ENCODE assay signal across 11 cellular contexts in the genomic region with DNA sequence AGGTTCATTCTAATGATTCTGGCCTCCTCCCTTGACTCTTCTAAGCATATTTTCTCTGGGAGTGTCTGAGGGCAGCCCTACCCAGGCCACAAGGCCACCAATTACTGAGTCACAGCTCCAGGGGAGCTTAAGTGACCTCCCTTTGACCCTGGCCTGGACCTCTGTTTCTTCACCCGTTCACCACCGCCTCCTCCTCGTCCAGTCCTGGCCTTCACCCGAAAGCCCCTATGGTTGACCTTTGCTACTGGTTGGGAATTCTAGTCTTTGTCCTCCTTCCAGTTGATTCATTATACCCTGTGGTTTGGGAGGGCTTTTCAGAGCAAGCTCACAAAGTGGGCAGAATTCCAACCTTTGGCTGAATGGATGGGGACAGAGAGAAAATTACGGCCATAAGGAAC.
DNase-seq lines count a peak whose midpoint lies in the region; ATAC-seq and TF ChIP-seq lines count a peak whose summit lies in the region.
"Had no signal": no experiment of that assay in that cellular context is flagged by ENCODE, and none has a peak within 500 bp of the region (broad histone marks: within the 10 kb centered on the region; RNA-seq: fewer than 3 reads in every experiment).

No MANE protein-coding gene starts in this region.

- no peaks in the 10 kb centered on the region for H4K20me1 ChIP-seq in SK-N-SH (ENCODE audit: insufficient read depth)

- H3K9me3 Mint-ChIP-seq in activated CD4-positive, alpha-beta T cell treated with anti-CD3 and anti-CD28 coated beads for 36 hours (ENCODE audit: low read depth), result no peaks in the 10 kb centered on the region
- H3K9me3 Mint-ChIP-seq: stimulated activated effector memory CD8-positive, alpha-beta T cell treated with anti-CD3 and anti-CD28 coated beads, Interleukin-12 subunit alpha, Interleukin-12 subunit beta, amount 100 ng/mL, for 72 hours had no signal

- H3K4me1 ChIP-seq in SK-N-SH (ENCODE audit: control insufficient read depth in 1 of 2, insufficient read depth in 2 of 2, low read depth in 1 of 2, low read length in 1 of 2), result peaks cover 8 to 21% of the 10 kb centered on the region in 2 experiments; a peak in 3 of 4 replicates
- peaks cover 21 to 100% (median 33%) of the 10 kb centered on the region in 3 donors for H3K4me1 ChIP-seq in gastroesophageal sphincter
- H3K4me1 ChIP-seq: body of pancreas had no signal

- no peaks in the 10 kb centered on the region for H3K9me2 ChIP-seq in SK-N-SH

- peaks cover 11 to 35% of the 10 kb centered on the region in 2 experiments for H3K36me3 ChIP-seq in SK-N-SH (replicated peaks in 1 of 2; ENCODE audit: control insufficient read depth in 1 of 2, insufficient read depth in 2 of 2, low read length in 1 of 2)
- peaks cover 0 to 46% of the 10 kb centered on the region in 2 donors for H3K36me3 ChIP-seq in gastroesophageal sphincter

- H3K27ac Mint-ChIP-seq in activated CD4-positive, alpha-beta T cell treated with anti-CD3 and anti-CD28 coated beads for 36 hours, result no peak overlapping the region
- H3K27ac Mint-ChIP-seq: stimulated activated effector memory CD8-positive, alpha-beta T cell treated with anti-CD3 and anti-CD28 coated beads, Interleukin-12 subunit alpha, Interleukin-12 subunit beta, amount 100 ng/mL, for 72 hours had no signal

- 69% methylated on average over 5 of the region's 5 CpGs for WGBS in SK-N-SH (ENCODE audit: low lambda C conversion rate)
- 32 to 80% methylated on average over 1 to 5 of the region's 5 CpGs for WGBS in gastroesophageal sphincter (ENCODE audit: low coverage in 1 of 2), 2 donors

- H3K4me3 ChIP-seq in SK-N-SH (ENCODE audit: low read depth in 2 of 2, low read length in 1 of 2) (no peak overlapping the region), gastroesophageal sphincter (no peak overlapping the region)
- H3K4me3 ChIP-seq: body of pancreas had no signal

- intact Hi-C loops in sciatic nerve (cut with DNase I), result no loop called here
- intact Hi-C loops in activated CD4-positive, alpha-beta T cell treated with anti-CD3 and anti-CD28 coated beads for 36 hours (cut with DNase I, micrococcal nuclease), result no loop called here

- H3K4me1 Mint-ChIP-seq in activated CD4-positive, alpha-beta T cell treated with anti-CD3 and anti-CD28 coated beads for 36 hours, result no peaks in the 10 kb centered on the region
- H3K4me1 Mint-ChIP-seq: stimulated activated effector memory CD8-positive, alpha-beta T cell treated with anti-CD3 and anti-CD28 coated beads, Interleukin-12 subunit alpha, Interleukin-12 subunit beta, amount 100 ng/mL, for 72 hours had no signal

- ATAC-seq in gastroesophageal sphincter (peak; percentile 14), sciatic nerve (peak; percentile 75), GM18861 (IDR thresholded peaks at IDR 0.05; ENCODE audit: unreplicated experiment) (no peak)
- ATAC-seq in activated CD4-positive, alpha-beta T cell treated with anti-CD3 and anti-CD28 coated beads for 36 hours, result no peak
- ATAC-seq: body of pancreas; stimulated activated effector memory CD8-positive, alpha-beta T cell treated with anti-CD3 and anti-CD28 coated beads, Interleukin-12 subunit alpha, Interleukin-12 subunit beta, amount 100 ng/mL, for 72 hours had no signal

- no peak for TF ChIP-seq RAD21 in SK-N-SH (IDR thresholded peaks at IDR 0.05; ENCODE audit: low read length)

- peaks cover 5% of the 10 kb centered on the region for H3K27me3 Mint-ChIP-seq in activated CD4-positive, alpha-beta T cell treated with anti-CD3 and anti-CD28 coated beads for 36 hours

- DNase-seq in ELF-1 (ENCODE audit: low read depth, low spot score), result peak; percentile 39
- DNase-seq in SK-N-SH, result no peak
- no peak for DNase-seq in sciatic nerve (ENCODE audit: low spot score)
- DNase-seq in RKO (ENCODE audit: low spot score), result no peak
- DNase-seq in activated CD4-positive, alpha-beta T cell treated with anti-CD3 and anti-CD28 coated beads for 36 hours, result no peak
- no peak for DNase-seq in COR-L47 (lab: John Stamatoyannopoulos, UW)
- DNase-seq: NK-92 treated with Interleukin-12 subunit alpha and Interleukin-12 subunit beta, amount 100 ng/mL, for 24 hours had no signal

- POLR2A ChIA-PET in SK-N-SH (lab: Yijun Ruan, JAX), result interaction anchor here (1.0 kb wide), 1 partner anchor 9 kb away, joined by 4 read pairs; no protein-coding TSS in a partner anchor
- POLR2A ChIA-PET in activated CD4-positive, alpha-beta T cell treated with anti-CD3 and anti-CD28 coated beads for 36 hours (lab: Charles Lee), result no interaction called here

- H2AFZ ChIP-seq in SK-N-SH (ENCODE audit: low read depth), result no peak overlapping the region

- no peak for TF ChIP-seq POLR2A in gastroesophageal sphincter (IDR thresholded peaks at IDR 0.05)

- H3K27me3 ChIP-seq in SK-N-SH (ENCODE audit: insufficient read depth) (no peaks in the 10 kb centered on the region), gastroesophageal sphincter (no peaks in the 10 kb centered on the region)
- H3K27me3 ChIP-seq: body of pancreas had no signal

- H3K9ac ChIP-seq in SK-N-SH, result no peak overlapping the region

- H3F3A ChIP-seq in SK-N-SH (replicated peaks; ENCODE audit: insufficient read depth), result peaks cover 10% of the 10 kb centered on the region

- H3K4me2 ChIP-seq in SK-N-SH, result 0 out of 2 replicates have a peak overlapping the region, but pooled peaks have one; percentile 32

- no peaks in the 10 kb centered on the region for H3K36me3 Mint-ChIP-seq in activated CD4-positive, alpha-beta T cell treated with anti-CD3 and anti-CD28 coated beads for 36 hours (ENCODE audit: low read depth)
- H3K36me3 Mint-ChIP-seq: stimulated activated effector memory CD8-positive, alpha-beta T cell treated with anti-CD3 and anti-CD28 coated beads, Interleukin-12 subunit alpha, Interleukin-12 subunit beta, amount 100 ng/mL, for 72 hours had no signal

- TF ChIP-seq CTCF in SK-N-SH (IDR thresholded peaks at IDR 0.05), result no peak
- TF ChIP-seq CTCF in gastroesophageal sphincter (IDR thresholded peaks at IDR 0.05), result no peak

- no peaks in the 10 kb centered on the region for H3K79me2 ChIP-seq in SK-N-SH (ENCODE audit: insufficient read depth)

- no peaks in the 10 kb centered on the region for H3K9me3 ChIP-seq in SK-N-SH
- H3K9me3 ChIP-seq in gastroesophageal sphincter, result no peaks in the 10 kb centered on the region
- H3K9me3 ChIP-seq: body of pancreas had no signal

- CTCF ChIA-PET in SK-N-SH (lab: Yijun Ruan, JAX), result interaction anchor here (1.2 to 1.6 kb wide), 2 partner anchors 76 to 171 kb away, joined by 3 to 4 read pairs; no protein-coding TSS in a partner anchor
- CTCF ChIA-PET in activated CD4-positive, alpha-beta T cell treated with anti-CD3 and anti-CD28 coated beads for 36 hours (lab: Charles Lee), result no interaction called here

- H3K27ac ChIP-seq in SK-N-SH (ENCODE audit: low read depth in 2 of 2, low read length in 1 of 2) (no peak overlapping the region), gastroesophageal sphincter (peak overlapping the region; percentile 21 to 96 (median 94))

- TF ChIP-seq EP300 in SK-N-SH (IDR thresholded peaks at IDR 0.05; ENCODE audit: borderline replicate concordance in 1 of 2, low read depth in 1 of 2, low read length in 1 of 2) (no peak), gastroesophageal sphincter (IDR thresholded peaks at IDR 0.05) (no peak)

- H3K4me3 Mint-ChIP-seq in activated CD4-positive, alpha-beta T cell treated with anti-CD3 and anti-CD28 coated beads for 36 hours, result no peak overlapping the region
- H3K4me3 Mint-ChIP-seq: stimulated activated effector memory CD8-positive, alpha-beta T cell treated with anti-CD3 and anti-CD28 coated beads, Interleukin-12 subunit alpha, Interleukin-12 subunit beta, amount 100 ng/mL, for 72 hours had no signal

TF ChIP-seq in SK-N-SH, 30 proteins besides CTCF, POLR2A, EP300 and RAD21 (continues in another document):
- TF ChIP-seq EZH2phosphoT487 (IDR thresholded peaks at IDR 0.05; ENCODE audit: borderline replicate concordance, low read depth), result no peak
- TF ChIP-seq TEAD4 (IDR thresholded peaks at IDR 0.05; ENCODE audit: borderline replicate concordance, insufficient read depth), result no peak
- peak; percentile 14; the same call in 1 of the 2 replicates for TF ChIP-seq NFIC (IDR thresholded peaks at IDR 0.05; ENCODE audit: borderline replicate concordance)
- TF ChIP-seq GATA2 (CRISPR knock-in tag; IDR thresholded peaks at IDR 0.05), result no peak
- peak; percentile 58; the same call in 1 of the 2 replicates for TF ChIP-seq RXRA (IDR thresholded peaks at IDR 0.05; ENCODE audit: borderline replicate concordance, low read depth)
- TF ChIP-seq CHD2 (IDR thresholded peaks at IDR 0.05; ENCODE audit: low read length, partially characterized antibody), result no peak
- TF ChIP-seq, protein P1, sequence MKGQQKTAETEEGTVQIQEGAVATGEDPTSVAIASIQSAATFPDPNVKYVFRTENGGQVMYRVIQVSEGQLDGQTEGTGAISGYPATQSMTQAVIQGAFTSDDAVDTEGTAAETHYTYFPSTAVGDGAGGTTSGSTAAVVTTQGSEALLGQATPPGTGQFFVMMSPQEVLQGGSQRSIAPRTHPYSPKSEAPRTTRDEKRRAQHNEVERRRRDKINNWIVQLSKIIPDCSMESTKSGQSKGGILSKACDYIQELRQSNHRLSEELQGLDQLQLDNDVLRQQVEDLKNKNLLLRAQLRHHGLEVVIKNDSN (IDR thresholded peaks at IDR 0.05; ENCODE audit: borderline replicate concordance, low read depth), result no peak
- TF ChIP-seq POLR2AphosphoS5 (IDR thresholded peaks at IDR 0.05; ENCODE audit: low read depth, low read length), result no peak
- TF ChIP-seq FOSL2 (IDR thresholded peaks at IDR 0.05; ENCODE audit: borderline replicate concordance, low read depth), result no peak
- TF ChIP-seq TCF12 (IDR thresholded peaks at IDR 0.05), result no peak
- TF ChIP-seq, protein P2, sequence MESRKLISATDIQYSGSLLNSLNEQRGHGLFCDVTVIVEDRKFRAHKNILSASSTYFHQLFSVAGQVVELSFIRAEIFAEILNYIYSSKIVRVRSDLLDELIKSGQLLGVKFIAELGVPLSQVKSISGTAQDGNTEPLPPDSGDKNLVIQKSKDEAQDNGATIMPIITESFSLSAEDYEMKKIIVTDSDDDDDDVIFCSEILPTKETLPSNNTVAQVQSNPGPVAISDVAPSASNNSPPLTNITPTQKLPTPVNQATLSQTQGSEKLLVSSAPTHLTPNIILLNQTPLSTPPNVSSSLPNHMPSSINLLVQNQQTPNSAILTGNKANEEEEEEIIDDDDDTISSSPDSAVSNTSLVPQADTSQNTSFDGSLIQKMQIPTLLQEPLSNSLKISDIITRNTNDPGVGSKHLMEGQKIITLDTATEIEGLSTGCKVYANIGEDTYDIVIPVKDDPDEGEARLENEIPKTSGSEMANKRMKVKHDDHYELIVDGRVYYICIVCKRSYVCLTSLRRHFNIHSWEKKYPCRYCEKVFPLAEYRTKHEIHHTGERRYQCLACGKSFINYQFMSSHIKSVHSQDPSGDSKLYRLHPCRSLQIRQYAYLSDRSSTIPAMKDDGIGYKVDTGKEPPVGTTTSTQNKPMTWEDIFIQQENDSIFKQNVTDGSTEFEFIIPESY (IDR thresholded peaks at IDR 0.05; ENCODE audit: borderline replicate concordance, low read depth), result no peak

Comparison
In these comparisons a context has a peak if more than half of its experiments do, and no peak if none do; other contexts are left out.
1. H3K27ac ChIP-seq: peak in gastroesophageal sphincter (4 of 4); none in SK-N-SH (0 of 2).
2. ATAC-seq: peak in gastroesophageal sphincter (single experiment) and sciatic nerve (single experiment); none in activated CD4-positive, alpha-beta T cell treated with anti-CD3 and anti-CD28 coated beads for 36 hours (single experiment) and GM18861 (single experiment).